ENCODE assay signal across 9 cellular contexts in genomic region chr17:49748791-49749190, GRCh38. TPM values are rescaled to one million over a fixed set of nuclear protein-coding genes. Genes with fewer than 3 reads are reported as not detected.
DNase-seq lines count a peak whose midpoint lies in the region; ATAC-seq and TF ChIP-seq lines count a peak whose summit lies in the region.
"Had no signal": no experiment of that assay in that cellular context is flagged by ENCODE, and none has a peak within 500 bp of the region (broad histone marks: within the 10 kb centered on the region; RNA-seq: fewer than 3 reads in every experiment).

No MANE protein-coding gene starts in this region.

- H3K4me1 Mint-ChIP-seq in natural killer cell = peaks cover 73 to 76% of the 10 kb centered on the region in 2 donors

- no peaks in the 10 kb centered on the region for H3K27me3 Mint-ChIP-seq in natural killer cell (ENCODE audit: low read depth in 2 of 2)

- intact Hi-C loops in natural killer cell (cut with micrococcal nuclease) = loop anchor here (1.0 to 2.0 kb wide), 2 partner anchors 9 to 40 kb away; partner anchors contain the start of gene KAT7

- no peak for TF ChIP-seq CTCF in natural killer cell (IDR thresholded peaks at IDR 0.05)

- no peaks in the 10 kb centered on the region for H3K9me3 Mint-ChIP-seq in natural killer cell

- no peaks in the 10 kb centered on the region for H3K36me3 Mint-ChIP-seq in natural killer cell

- peak overlapping the region; percentile 81 for H3K4me3 Mint-ChIP-seq in natural killer cell

- ATAC-seq in HG03196 (IDR thresholded peaks at IDR 0.05; ENCODE audit: unreplicated experiment) = peak; percentile 81
- ATAC-seq in natural killer cell = peak; percentile 72 to 83 (median 81)

- DNase-seq in GM19240 (ENCODE audit: insufficient read length, low spot score) (peak; percentile 64), natural killer cell (peak; percentile 45), hippocampal formation (lab: John Stamatoyannopoulos, UW) (no peak), NCI-H1092 (lab: John Stamatoyannopoulos, UW) (no peak), erythroblast (lab: John Stamatoyannopoulos, UW) (no peak), NCI-H748 treated with DMSO at 0.1 percent for 48 hours (lab: John Stamatoyannopoulos, UW) (no peak)
- peak; percentile 53 to 62 for DNase-seq in activated CD4-positive, alpha-beta T cell treated with anti-CD3 and anti-CD28 coated beads, Interleukin-2, amount 50 U/mL, for 48 hours
- DNase-seq: IMR-90 had no signal

- TF ChIP-seq POLR2A in erythroblast (IDR thresholded peaks at IDR 0.05; ENCODE audit: low read length) = no peak

- H3K27ac Mint-ChIP-seq in natural killer cell = peak overlapping the region; percentile 93 to 97

RNA-seq across cellular contexts. Expression of gene FAM117A, which starts 15.1 kb away (rescaled TPM):
- 10 to 100 TPM; 55.2 to 88.4 (median 79.2) TPM for total RNA-seq in natural killer cell

RNA-seq across cellular contexts. Expression of gene KAT7, which starts 39.7 kb away (rescaled TPM):
- total RNA-seq in natural killer cell = 100 to 1,000 TPM; 195 to 231 (median 213) TPM

RNA-seq across cellular contexts. Expression of gene SLC35B1, which starts 41.0 kb away (rescaled TPM):
- total RNA-seq in natural killer cell = 100 to 1,000 TPM in 1 of 3 donors, 10 to 100 TPM in 2; 74.0 to 121 (median 90.2) TPM

Comparison
In these comparisons a context has a peak if more than half of its experiments do, and no peak if none do; other contexts are left out.
1. DNase-seq: peak in GM19240 (single experiment), activated CD4-positive, alpha-beta T cell treated with anti-CD3 and anti-CD28 coated beads, Interleukin-2, amount 50 U/mL, for 48 hours (2 of 2) and natural killer cell (single experiment); none in hippocampal formation (0 of 2), NCI-H1092 (single experiment), erythroblast (0 of 2) and NCI-H748 treated with DMSO at 0.1 percent for 48 hours (single experiment).